ENCODE assay signal across 1 cellular context in the genomic region with DNA sequence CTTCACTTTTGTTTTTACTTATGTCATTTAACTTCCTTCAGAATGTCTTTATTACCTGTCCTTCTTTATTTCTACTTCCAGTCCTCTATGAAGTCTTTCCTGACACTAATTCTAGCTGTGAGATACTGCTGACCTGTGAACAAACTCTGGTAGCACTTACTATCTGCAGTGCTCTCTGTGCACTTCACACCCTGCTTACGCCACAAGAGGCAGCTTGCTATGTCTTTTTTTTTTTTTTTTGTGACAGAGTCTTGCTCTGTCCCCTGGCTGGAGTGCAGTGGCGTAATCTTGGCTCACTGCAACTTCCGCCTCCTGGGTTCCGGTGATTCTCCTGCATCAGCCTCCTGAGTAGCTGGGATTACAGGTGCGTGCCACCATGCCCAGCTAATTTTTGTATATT.
TF ChIP-seq lines count a peak whose summit lies in the region.

No MANE protein-coding gene starts in this region.

TF ChIP-seq in IMR-90, 13 proteins besides CTCF, POLR2A, EP300 and RAD21 (continued from another document):
- TF ChIP-seq, protein P1, sequence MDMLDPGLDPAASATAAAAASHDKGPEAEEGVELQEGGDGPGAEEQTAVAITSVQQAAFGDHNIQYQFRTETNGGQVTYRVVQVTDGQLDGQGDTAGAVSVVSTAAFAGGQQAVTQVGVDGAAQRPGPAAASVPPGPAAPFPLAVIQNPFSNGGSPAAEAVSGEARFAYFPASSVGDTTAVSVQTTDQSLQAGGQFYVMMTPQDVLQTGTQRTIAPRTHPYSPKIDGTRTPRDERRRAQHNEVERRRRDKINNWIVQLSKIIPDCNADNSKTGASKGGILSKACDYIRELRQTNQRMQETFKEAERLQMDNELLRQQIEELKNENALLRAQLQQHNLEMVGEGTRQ (IDR thresholded peaks at IDR 0.05; ENCODE audit: low read depth, low read length) = no peak
- TF ChIP-seq CEBPB (IDR thresholded peaks at IDR 0.05; ENCODE audit: low read depth, low read length) = no peak
- TF ChIP-seq RFX5 (IDR thresholded peaks at IDR 0.05; ENCODE audit: low read depth, low read length) = no peak
- TF ChIP-seq FOS (IDR thresholded peaks at IDR 0.05; ENCODE audit: low read depth, low read length) = no peak
